In genomic region chrX:155262970-155263754, GRCh38 we compare ENCODE assay signal across 9 cellular contexts. TPM values are rescaled to one million over a fixed set of nuclear protein-coding genes. Genes with fewer than 3 reads are reported as not detected.
DNase-seq lines count a peak whose midpoint lies in the region; ATAC-seq and TF ChIP-seq lines count a peak whose summit lies in the region.
"Had no signal": no experiment of that assay in that cellular context is flagged by ENCODE, and none has a peak within 500 bp of the region (broad histone marks: within the 10 kb centered on the region; RNA-seq: fewer than 3 reads in every experiment).

No MANE protein-coding gene starts in this region.

- H3K4me1 ChIP-seq in HUES6 (ENCODE audit: control insufficient read depth, insufficient read depth, low read length) (no peaks in the 10 kb centered on the region), adipocyte (ENCODE audit: control insufficient read depth, insufficient read depth, low read length) (no peaks in the 10 kb centered on the region), neuron (ENCODE audit: insufficient read depth, low read length) (no peaks in the 10 kb centered on the region), PC-9 (replicated peaks; ENCODE audit: insufficient read depth) (no peaks in the 10 kb centered on the region), right cardiac atrium (ENCODE audit: control insufficient read depth, insufficient read depth, low read length) (no peaks in the 10 kb centered on the region)

- WGBS in right cardiac atrium = 33% methylated on average over 5 of the region's 5 CpGs

- H3K9me2 ChIP-seq in PC-9 (ENCODE audit: insufficient read depth) = no peaks in the 10 kb centered on the region

- H2AFZ ChIP-seq in neuron (ENCODE audit: low read depth, low read length) = no peak overlapping the region
- no peak overlapping the region for H2AFZ ChIP-seq in PC-9

- CTCF ChIA-PET in PC-9 (lab: Charles Lee) = no interaction called here

- H4K20me1 ChIP-seq in PC-9 (ENCODE audit: insufficient read depth) = no peaks in the 10 kb centered on the region

- peak overlapping the region; percentile 79 for H3K4me3 ChIP-seq in HUES6 (ENCODE audit: low read depth, low read length)
- no peak overlapping the region for H3K4me3 ChIP-seq in adipocyte (ENCODE audit: low read length)
- peak overlapping the region; percentile 91 for H3K4me3 ChIP-seq in neuron (ENCODE audit: low read length)
- no peak overlapping the region for H3K4me3 ChIP-seq in PC-9
- H3K4me3 ChIP-seq in right cardiac atrium (ENCODE audit: low read length) = no peak overlapping the region

- no peaks in the 10 kb centered on the region for H3F3A ChIP-seq in PC-9 (ENCODE audit: insufficient read depth, low read depth)

- H3K9ac ChIP-seq in HUES6 (ENCODE audit: low read length) (peak overlapping the region; percentile 77), adipocyte (ENCODE audit: low read length) (no peak overlapping the region)

- ATAC-seq in GM19035 (IDR thresholded peaks at IDR 0.05; ENCODE audit: unreplicated experiment) = peak; percentile 11
- no peak for ATAC-seq in right cardiac atrium

- no peaks in the 10 kb centered on the region; the same call in 1 of the 2 replicates for H3K36me3 ChIP-seq in HUES6 (ENCODE audit: control insufficient read depth, insufficient read depth, low read length)
- H3K36me3 ChIP-seq in adipocyte (ENCODE audit: control insufficient read depth, insufficient read depth, low read length, severe bottlenecking) = no peaks in the 10 kb centered on the region
- H3K36me3 ChIP-seq in neuron (ENCODE audit: insufficient read depth, low read length) = no peaks in the 10 kb centered on the region
- no peaks in the 10 kb centered on the region for H3K36me3 ChIP-seq in PC-9 (ENCODE audit: low read depth)

- no peak overlapping the region for H3K27ac ChIP-seq in HUES6 (ENCODE audit: low read depth, low read length)
- H3K27ac ChIP-seq in PC-9 = no peak overlapping the region
- H3K27ac ChIP-seq in right cardiac atrium (ENCODE audit: low read length) = no peak overlapping the region

- DNase-seq in adipocyte (ENCODE audit: low read depth) = peak; percentile 1
- no peak for DNase-seq in GM20000 (ENCODE audit: low spot score)
- DNase-seq in PC-9 = no peak
- DNase-seq in right cardiac atrium = no peak
- DNase-seq: activated gamma-delta T cell; stimulated activated CD4-positive, alpha-beta T cell treated with anti-CD3 and anti-CD28 coated beads, Interleukin-4, amount 100 ng/mL, for 1 hour had no signal

- no peak overlapping the region for H3K4me2 ChIP-seq in PC-9

- no TSS peak for BruUV-seq in PC-9 (replicated peaks; lab: Mats Ljungman, UMichigan)

- H3K9me3 ChIP-seq in HUES6 (ENCODE audit: control insufficient read depth, insufficient read depth, low read depth, low read length) (peaks cover 17% of the 10 kb centered on the region; the same call in 1 of the 2 replicates), adipocyte (ENCODE audit: control insufficient read depth, low read length) (no peaks in the 10 kb centered on the region), neuron (ENCODE audit: low read length) (no peaks in the 10 kb centered on the region), PC-9 (ENCODE audit: insufficient read depth, low read depth) (no peaks in the 10 kb centered on the region), right cardiac atrium (ENCODE audit: control insufficient read depth, low read length) (no peaks in the 10 kb centered on the region)

- H3K79me2 ChIP-seq in PC-9 (ENCODE audit: low read depth) = no peaks in the 10 kb centered on the region

- intact Hi-C loops in PC-9 (cut with micrococcal nuclease; ENCODE audit: unreplicated experiment) = no loop called here
- intact Hi-C loops in right cardiac atrium (cut with DNase I) = no loop called here

- H3K27me3 ChIP-seq in HUES6 (ENCODE audit: control insufficient read depth, insufficient read depth, low read length) (no peaks in the 10 kb centered on the region), adipocyte (replicated peaks; ENCODE audit: control insufficient read depth, insufficient read depth, low read length) (no peaks in the 10 kb centered on the region), neuron (ENCODE audit: insufficient read depth, low read length) (no peaks in the 10 kb centered on the region), PC-9 (ENCODE audit: insufficient read depth, low read depth) (no peaks in the 10 kb centered on the region), right cardiac atrium (ENCODE audit: control insufficient read depth, insufficient read depth) (no peaks in the 10 kb centered on the region)

- POLR2A ChIA-PET in PC-9 (lab: Charles Lee; ENCODE audit: unreplicated experiment) = no interaction called here

- TF ChIP-seq CTCF in GM20000 (IDR thresholded peaks at IDR 0.05; ENCODE audit: extremely low read depth, missing control alignments) (no peak), PC-9 (conservative IDR thresholded peaks at IDR 0.05) (no peak)

RNA-seq across cellular contexts. Expression of gene RAB39B, which starts 1.1 kb away (rescaled TPM):
- total RNA-seq in PC-9 (2021) (not detected in 2 replicates), right cardiac atrium (1 to 10 TPM in 1 of 4 donors, under 1 TPM in 3; 0.31 to 2.2 (median 0.71) TPM)
- 0.63 TPM for polyA plus RNA-seq in right cardiac atrium

RNA-seq across cellular contexts. Expression of gene VBP1, which starts 46.9 kb away (rescaled TPM):
- 68.9 and 87.8 TPM in 2 replicates for total RNA-seq in PC-9 (2021)
- 10 to 100 TPM; 57.8 to 70.4 (median 65.6) TPM for total RNA-seq in right cardiac atrium
- polyA plus RNA-seq in right cardiac atrium = 62.5 TPM

Comparison
In these comparisons a context has a peak if more than half of its experiments do, and no peak if none do; other contexts are left out.
1. H3K4me3 ChIP-seq: peak in HUES6 (single experiment) and neuron (single experiment); none in adipocyte (single experiment), PC-9 (single experiment) and right cardiac atrium (single experiment).